In the genomic region with DNA sequence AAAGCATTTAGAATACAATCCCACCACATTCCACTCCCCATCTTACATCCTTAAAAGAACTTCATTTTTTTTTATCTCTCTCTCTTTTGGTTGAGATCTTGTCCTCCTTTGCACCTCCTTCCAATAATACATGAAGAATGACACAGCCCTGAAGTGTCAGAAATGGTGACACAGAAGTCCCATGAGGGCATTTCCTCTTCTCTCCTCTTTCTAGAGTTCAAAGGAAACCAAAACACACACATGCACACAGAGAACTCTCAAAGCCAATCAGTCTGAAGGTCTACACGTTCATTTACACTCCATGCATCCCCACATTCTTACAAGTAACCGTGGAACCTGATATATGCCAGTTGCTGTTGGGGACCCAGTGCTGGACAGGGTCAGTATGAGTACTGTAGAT, we compare ENCODE assay signal across 22 cellular contexts.
"Had no signal": no experiment of that assay in that cellular context is flagged by ENCODE, and none has a peak within 500 bp of the region (broad histone marks: within the 10 kb centered on the region; RNA-seq: fewer than 3 reads in every experiment).

No MANE protein-coding gene starts in this region.

- H3K9me3 ChIP-seq: breast epithelium had no signal

- H3K4me3 Mint-ChIP-seq: activated naive CD8-positive, alpha-beta T cell treated with anti-CD3 and anti-CD28 coated beads, Interleukin-2, amount 10 ng/mL, durations not matched to agents 7 days and 5 days; T-helper 17 cell; WTC11 had no signal

- ATAC-seq: K562, T-helper 17 cell, WTC11 had no signal

- DNase-seq: activated CD4-positive, CD25-positive, alpha-beta regulatory T cell treated with anti-CD3 and anti-CD28 coated beads, Interleukin-2, amount 50 U/mL, for 72 hours; activated gamma-delta T cell; activated naive CD8-positive, alpha-beta T cell treated with anti-CD3 and anti-CD28 coated beads, Interleukin-2, amount 10 ng/mL, durations not matched to agents 7 days and 5 days; activated T-cell treated with anti-CD3 and anti-CD28 coated beads for 4 hours; aorta; caudate nucleus; Karpas-422; MM.1S; NCI-H1105; NCI-H1436; NCI-H1694 treated with DMSO at 0.1 percent for 48 hours; NCI-H2029 treated with DMSO at 0.1 percent for 48 hours; NCI-H345; NCI-H510A; NCI-H526 treated with DMSO at 0.1 percent for 48 hours; NCI-H82; SIG-M5; T-helper 17 cell; T-helper 9 cell had no signal

- H3K27me3 ChIP-seq: breast epithelium had no signal

- H3K36me3 ChIP-seq: breast epithelium had no signal

- H3K36me3 Mint-ChIP-seq: activated naive CD8-positive, alpha-beta T cell treated with anti-CD3 and anti-CD28 coated beads, Interleukin-2, amount 10 ng/mL, durations not matched to agents 7 days and 5 days; WTC11 had no signal

- H3K27ac Mint-ChIP-seq: activated naive CD8-positive, alpha-beta T cell treated with anti-CD3 and anti-CD28 coated beads, Interleukin-2, amount 10 ng/mL, durations not matched to agents 7 days and 5 days; T-helper 17 cell; WTC11 had no signal

- H3K4me1 ChIP-seq: breast epithelium had no signal

- H3K27me3 Mint-ChIP-seq: activated naive CD8-positive, alpha-beta T cell treated with anti-CD3 and anti-CD28 coated beads, Interleukin-2, amount 10 ng/mL, durations not matched to agents 7 days and 5 days had no signal

- H3K4me3 ChIP-seq: breast epithelium, K562 had no signal

- H3K4me1 Mint-ChIP-seq: T-helper 17 cell, WTC11 had no signal

- H3K9me3 Mint-ChIP-seq: activated naive CD8-positive, alpha-beta T cell treated with anti-CD3 and anti-CD28 coated beads, Interleukin-2, amount 10 ng/mL, durations not matched to agents 7 days and 5 days; WTC11 had no signal

- H3K27ac ChIP-seq: breast epithelium had no signal
